1 cellular context compared by ENCODE assay signal in genomic region chr6:125951323-125951722, GRCh38.
TF ChIP-seq lines count a peak whose summit lies in the region.

No MANE protein-coding gene starts in this region.

TF ChIP-seq in IMR-90, 13 proteins besides CTCF, POLR2A, EP300 and RAD21 (continued from another document):
- TF ChIP-seq CEBPB (IDR thresholded peaks at IDR 0.05; ENCODE audit: low read depth, low read length) (no peak), FOS (IDR thresholded peaks at IDR 0.05; ENCODE audit: low read depth, low read length) (no peak), MXI1 (IDR thresholded peaks at IDR 0.05; ENCODE audit: borderline replicate concordance, low read depth, low read length) (no peak), USF2 (IDR thresholded peaks at IDR 0.05; ENCODE audit: low read depth, low read length) (no peak), NFE2L2 (IDR thresholded peaks at IDR 0.05; ENCODE audit: low read depth, low read length) (no peak), MAFK (IDR thresholded peaks at IDR 0.05; ENCODE audit: low read depth, low read length) (no peak), ELK1 (IDR thresholded peaks at IDR 0.05; ENCODE audit: borderline replicate concordance, low read depth, low read length) (no peak), CHD1 (IDR thresholded peaks at IDR 0.05; ENCODE audit: low read depth, low read length) (no peak), BHLHE40 (IDR thresholded peaks at IDR 0.05; ENCODE audit: low read depth, low read length) (no peak), RCOR1 (IDR thresholded peaks at IDR 0.05; ENCODE audit: insufficient replicate concordance, low read length) (no peak), SMC3 (IDR thresholded peaks at IDR 0.05; ENCODE audit: low read depth, low read length) (no peak)
